ENCODE assay signal across 12 cellular contexts in genomic region chr15:60420322-60420721, GRCh38. TPM values are rescaled to one million over a fixed set of nuclear protein-coding genes. Genes with fewer than 3 reads are reported as not detected.
DNase-seq lines count a peak whose midpoint lies in the region; ATAC-seq and TF ChIP-seq lines count a peak whose summit lies in the region.
"Had no signal": no experiment of that assay in that cellular context is flagged by ENCODE, and none has a peak within 500 bp of the region (broad histone marks: within the 10 kb centered on the region; RNA-seq: fewer than 3 reads in every experiment).

No MANE protein-coding gene starts in this region.

- no TSS peak for BruUV-seq in mammary epithelial cell (replicated peaks; lab: Mats Ljungman, UMichigan)

- H3K27ac ChIP-seq in CD8-positive, alpha-beta T cell (ENCODE audit: low read depth, low read length), result no peak overlapping the region
- H3K27ac ChIP-seq in mammary epithelial cell (ENCODE audit: insufficient read depth, low read depth, low read length) (peak overlapping the region; percentile 99), liver (ENCODE audit: low read depth in 1 of 2, low read length in 2 of 2) (no peak overlapping the region)

- H3K4me2 ChIP-seq in mammary epithelial cell (ENCODE audit: insufficient read depth, low read depth, low read length) (no peak overlapping the region), skeletal muscle satellite cell (ENCODE audit: low read length) (peak overlapping the region; percentile 57)

- dilution Hi-C loops in mammary epithelial cell (cut with HindIII; ENCODE audit: low sequenced_read_pairs), result no loop called here

- H3K27ac Mint-ChIP-seq in CD8-positive, alpha-beta T cell, result peak overlapping the region; percentile 19
- H3K27ac Mint-ChIP-seq: IgD-negative memory B cell had no signal

- DNase-seq in CD8-positive, alpha-beta T cell, result no peak
- no peak for DNase-seq in mammary epithelial cell
- DNase-seq in OCI-M1 (lab: John Stamatoyannopoulos, UW), result no peak
- DNase-seq: NCI-H1436, NCI-H2029 treated with DMSO at 0.1 percent for 48 hours, NCI-H510A treated with DMSO at 0.1 percent for 48 hours, SIG-M5 had no signal

- no peaks in the 10 kb centered on the region for H3K27me3 ChIP-seq in CD8-positive, alpha-beta T cell (ENCODE audit: insufficient read depth, low read length)
- H3K27me3 ChIP-seq in mammary epithelial cell (ENCODE audit: insufficient read depth, low read length) (no peaks in the 10 kb centered on the region), liver (ENCODE audit: control insufficient read depth in 4 of 4, insufficient read depth in 4 of 4, low read length in 3 of 4) (no peaks in the 10 kb centered on the region), skeletal muscle satellite cell (ENCODE audit: control insufficient read depth, insufficient read depth, low read length) (no peaks in the 10 kb centered on the region)

- CTCF ChIA-PET in CD8-positive, alpha-beta T cell (lab: Charles Lee), result no interaction called here
- CTCF ChIA-PET in mammary epithelial cell (lab: Charles Lee; ENCODE audit: low non-redundant PET), result no interaction called here

- no peak overlapping the region for H3K4me3 Mint-ChIP-seq in CD8-positive, alpha-beta T cell
- H3K4me3 Mint-ChIP-seq: IgD-negative memory B cell had no signal

- H3K36me3 Mint-ChIP-seq in CD8-positive, alpha-beta T cell, result peaks cover 39% of the 10 kb centered on the region

- no peaks in the 10 kb centered on the region for H3K36me3 ChIP-seq in CD8-positive, alpha-beta T cell (ENCODE audit: insufficient read depth, low read length)
- H3K36me3 ChIP-seq in mammary epithelial cell (ENCODE audit: insufficient read depth, low read length) (no peaks in the 10 kb centered on the region), liver (ENCODE audit: control insufficient read depth in 4 of 4, insufficient read depth in 3 of 4, low read depth in 1 of 4, low read length in 3 of 4) (peaks cover 0 to 7% (median under 1%) of the 10 kb centered on the region in 4 donors), skeletal muscle satellite cell (ENCODE audit: insufficient read depth, low read length) (peaks cover 5% of the 10 kb centered on the region)

- H3K9ac ChIP-seq in mammary epithelial cell (ENCODE audit: insufficient read depth, low read length) (no peak overlapping the region), liver (ENCODE audit: low read depth in 1 of 2, low read length in 2 of 2) (no peak overlapping the region), skeletal muscle satellite cell (ENCODE audit: low read depth, low read length) (peak overlapping the region; percentile 75)

- in situ Hi-C loops in mammary epithelial cell (cut with MboI; ENCODE audit: low sequenced_read_pairs in 2 of 2), result no loop called here

- intact Hi-C loops in CD8-positive, alpha-beta T cell (cut with DNase I, micrococcal nuclease), result loop anchor here in 1 of 2 experiments (5.0 kb wide), 1 partner anchor 37 kb away; no protein-coding TSS in a partner anchor
- intact Hi-C loops in mammary epithelial cell (cut with micrococcal nuclease), result no loop called here

- H3K4me1 Mint-ChIP-seq in CD8-positive, alpha-beta T cell (ENCODE audit: low read depth), result no peaks in the 10 kb centered on the region
- H3K4me1 Mint-ChIP-seq: IgD-negative memory B cell had no signal

- no peaks in the 10 kb centered on the region for H3K9me3 ChIP-seq in CD8-positive, alpha-beta T cell (ENCODE audit: low read length)
- H3K9me3 ChIP-seq in mammary epithelial cell (replicated peaks; ENCODE audit: insufficient read depth, low read length) (no peaks in the 10 kb centered on the region), liver (ENCODE audit: control insufficient read depth in 4 of 4, low read length in 3 of 4) (no peaks in the 10 kb centered on the region), skeletal muscle satellite cell (replicated peaks; ENCODE audit: low read length) (no peaks in the 10 kb centered on the region)

- no peak overlapping the region for H3K4me3 ChIP-seq in CD8-positive, alpha-beta T cell (ENCODE audit: low read depth, low read length)
- H3K4me3 ChIP-seq in mammary epithelial cell (replicated peaks in 1 of 3; ENCODE audit: insufficient read depth in 1 of 3, low read depth in 2 of 3, low read length in 3 of 3) (no peak overlapping the region), liver (ENCODE audit: low read depth in 1 of 3, low read length in 3 of 3) (no peak overlapping the region), skeletal muscle satellite cell (ENCODE audit: low read length) (peak overlapping the region; percentile 17)

- no peaks in the 10 kb centered on the region for H3K9me3 Mint-ChIP-seq in CD8-positive, alpha-beta T cell
- H3K9me3 Mint-ChIP-seq: IgD-negative memory B cell had no signal

- H2AFZ ChIP-seq in mammary epithelial cell (ENCODE audit: low read depth, low read length), result no peak overlapping the region

- no peaks in the 10 kb centered on the region for H3K4me1 ChIP-seq in CD8-positive, alpha-beta T cell (ENCODE audit: insufficient read depth, low read length)
- H3K4me1 ChIP-seq in mammary epithelial cell (ENCODE audit: insufficient read depth, low read length), result peaks cover 53% of the 10 kb centered on the region
- H3K4me1 ChIP-seq in liver (ENCODE audit: control insufficient read depth in 4 of 4, insufficient read depth in 4 of 4, low read length in 3 of 4), result peaks cover 0 to 5% (median 3%) of the 10 kb centered on the region in 4 donors
- H3K4me1 ChIP-seq in skeletal muscle satellite cell (ENCODE audit: control insufficient read depth, insufficient read depth, low read length), result peaks cover 52% of the 10 kb centered on the region

- H3K79me2 ChIP-seq in mammary epithelial cell (ENCODE audit: insufficient read depth, low read length), result peaks cover 6% of the 10 kb centered on the region

- no peak for TF ChIP-seq CTCF in CD8-positive, alpha-beta T cell (IDR thresholded peaks at IDR 0.05)
- TF ChIP-seq CTCF in mammary epithelial cell (conservative IDR thresholded peaks at IDR 0.05 in 1 of 2, IDR thresholded peaks at IDR 0.05 in 1 of 2; ENCODE audit: extremely low read depth in 1 of 2, insufficient read depth in 1 of 2, low read depth in 1 of 2, low read length in 2 of 2), result no peak
- no peak for TF ChIP-seq CTCF in liver (IDR thresholded peaks at IDR 0.05; ENCODE audit: low read depth, low read length, missing input control)

- TF ChIP-seq RAD21 in liver (IDR thresholded peaks at IDR 0.05), result no peak

- POLR2A ChIA-PET in CD8-positive, alpha-beta T cell (lab: Charles Lee), result no interaction called here

- ATAC-seq in CD8-positive, alpha-beta T cell, result no peak
- ATAC-seq in HG03045 (IDR thresholded peaks at IDR 0.05; ENCODE audit: unreplicated experiment), result no peak
- no peak for ATAC-seq in HG03432 (IDR thresholded peaks at IDR 0.05; ENCODE audit: unreplicated experiment)

- WGBS in mammary epithelial cell (ENCODE audit: low coverage, missing lambda C conversion rate), result 100% methylated on average over 2 of the region's 2 CpGs
- WGBS in liver, result 83% methylated on average over 2 of the region's 2 CpGs

- H4K20me1 ChIP-seq in mammary epithelial cell (ENCODE audit: insufficient read depth, low read length), result no peaks in the 10 kb centered on the region

- H3K27me3 Mint-ChIP-seq in CD8-positive, alpha-beta T cell (ENCODE audit: low read depth), result no peaks in the 10 kb centered on the region
- H3K27me3 Mint-ChIP-seq: IgD-negative memory B cell had no signal

TF ChIP-seq in liver, 16 proteins besides CTCF, POLR2A, EP300 and RAD21:
- TF ChIP-seq RXRA (IDR thresholded peaks at IDR 0.05), result peak in 1 of 2 donors; percentile 3
- no peak for TF ChIP-seq GABPA (IDR thresholded peaks at IDR 0.05 in 1 of 2, conservative IDR thresholded peaks at IDR 0.05 in 1 of 2)
- peak; percentile 59 to 60 for TF ChIP-seq HNF4A (conservative IDR thresholded peaks at IDR 0.05)

RNA-seq across cellular contexts. Expression of gene ANXA2, which starts 22.5 kb away (rescaled TPM):
- total RNA-seq in CD8-positive, alpha-beta T cell, result 10 to 100 TPM; 25.8 to 31.7 TPM
- total RNA-seq in mammary epithelial cell (1,000 to 10,000 TPM; 5,384 to 5,597 TPM), liver (100 to 1,000 TPM in 1 of 2 donors, 10 to 100 TPM in 1; 88.4 to 138 TPM)
- polyA plus RNA-seq in mammary epithelial cell (10,424 TPM), liver (100 to 1,000 TPM in 1 of 2 donors, 10 to 100 TPM in 1; 62.7 to 125 TPM)
- 5,891 TPM for polyA minus RNA-seq in mammary epithelial cell
- total RNA-seq in skeletal muscle satellite cell (2012; rRNA removed), result 4,583 and 5,218 TPM in 2 replicates

RNA-seq across cellular contexts. Expression of gene ICE2, which starts 58.6 kb away (rescaled TPM):
- 10 to 100 TPM; 13.9 to 18.3 TPM for total RNA-seq in CD8-positive, alpha-beta T cell
- 10 to 100 TPM; 31.2 to 48.0 TPM for total RNA-seq in mammary epithelial cell
- polyA plus RNA-seq in mammary epithelial cell, result 17.3 TPM
- polyA minus RNA-seq in mammary epithelial cell, result 23.4 TPM
- total RNA-seq in liver, result 10 to 100 TPM; 19.8 to 26.6 TPM
- polyA plus RNA-seq in liver, result 10 to 100 TPM in 1 of 2 donors, 1 to 10 TPM in 1; 5.7 to 13.8 TPM
- 20.5 and 21.3 TPM in 2 replicates for total RNA-seq in skeletal muscle satellite cell (2012; rRNA removed)

Comparison
In these comparisons a context has a peak if more than half of its experiments do, and no peak if none do; other contexts are left out.
1. RNA of gene ANXA2, which starts 22.5 kb away (total RNA-seq): 5,384 to 5,597 TPM in mammary epithelial cell; 88.4 to 138 TPM in liver and 25.8 to 31.7 TPM in CD8-positive, alpha-beta T cell; every median in the first group is over 10 times any median in the second.